21 cellular contexts compared by ENCODE assay signal in the genomic region with DNA sequence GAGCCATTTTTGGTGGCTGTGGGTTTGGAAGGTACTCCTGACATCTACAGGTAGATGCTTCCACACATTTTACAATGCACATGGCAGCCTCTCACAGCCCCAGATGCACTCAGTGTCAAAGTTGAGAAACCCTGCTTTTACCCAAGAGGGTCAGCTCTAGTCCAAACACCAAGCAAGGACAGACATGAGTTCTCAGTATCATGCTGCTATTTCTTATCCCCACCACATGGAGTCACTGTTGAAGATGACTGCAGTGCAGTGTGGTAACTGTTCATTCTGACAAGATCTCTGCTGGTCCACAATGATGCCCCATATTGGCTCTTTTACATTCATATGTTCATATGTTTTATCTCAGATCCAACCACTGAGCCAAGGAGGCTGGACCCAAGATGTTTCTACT. TPM values are rescaled to one million over a fixed set of nuclear protein-coding genes. Genes with fewer than 3 reads are reported as not detected.
A peak's percentile ranks its signal among the peaks of the same experiment; 100 is the strongest.
DNase-seq lines count a peak whose midpoint lies in the region; ATAC-seq and TF ChIP-seq lines count a peak whose summit lies in the region.
"Had no signal": no experiment of that assay in that cellular context is flagged by ENCODE, and none has a peak within 500 bp of the region (broad histone marks: within the 10 kb centered on the region; RNA-seq: fewer than 3 reads in every experiment).

No MANE protein-coding gene starts in this region.

- no TSS peak for BruUV-seq in OCI-LY7 (replicated peaks; lab: Mats Ljungman, UMichigan)

- ATAC-seq in HG03135 (IDR thresholded peaks at IDR 0.05; ENCODE audit: unreplicated experiment), result no peak
- ATAC-seq: CD8-positive, alpha-beta T cell had no signal

- H3K4me3 ChIP-seq in OCI-LY7 (ENCODE audit: low read depth, low read length, poor library complexity, severe bottlenecking) (no peak overlapping the region), esophagus muscularis mucosa (no peak overlapping the region)
- H3K4me3 ChIP-seq: BLaER1, HAP-1, MG63 had no signal

- H3K79me2 ChIP-seq in OCI-LY7 (ENCODE audit: insufficient read depth, low read depth, low read length), result no peaks in the 10 kb centered on the region

- TF ChIP-seq CTCF in OCI-LY7 (conservative IDR thresholded peaks at IDR 0.05; ENCODE audit: low read length), result peak; percentile 42; the same call in 1 of the 2 replicates
- TF ChIP-seq CTCF in esophagus muscularis mucosa (IDR thresholded peaks at IDR 0.05), result no peak
- TF ChIP-seq CTCF in GM10248 (IDR thresholded peaks at IDR 0.05; ENCODE audit: control extremely low read depth, extremely low read depth, low read depth, missing control alignments), result no peak

- no peak for TF ChIP-seq POLR2A in esophagus muscularis mucosa (IDR thresholded peaks at IDR 0.05; ENCODE audit: low read depth)

- TF ChIP-seq EP300 in esophagus muscularis mucosa (IDR thresholded peaks at IDR 0.05), result no peak

- H3K27ac ChIP-seq in OCI-LY7 (ENCODE audit: low read depth, low read length, poor library complexity, severe bottlenecking) (no peak overlapping the region), esophagus muscularis mucosa (replicated peaks in 1 of 4) (no peak overlapping the region)
- H3K27ac ChIP-seq: BLaER1 had no signal

- no peak overlapping the region for H2AFZ ChIP-seq in OCI-LY7 (ENCODE audit: low read length)

- POLR2A ChIA-PET in OCI-LY7 (lab: Charles Lee) (no interaction called here), GM10248 (lab: Yijun Ruan, JAX) (no interaction called here)

- CTCF ChIA-PET in OCI-LY7 (lab: Charles Lee; ENCODE audit: unreplicated experiment) (no interaction called here), GM10248 (lab: Yijun Ruan, JAX) (no interaction called here)

- DNase-seq in DMS53 (lab: John Stamatoyannopoulos, UW) (peak; percentile 20), DMS53 treated with DMSO at 0.1 percent for 48 hours (lab: John Stamatoyannopoulos, UW; ENCODE audit: unreplicated experiment) (no peak), OCI-LY7 (ENCODE audit: low spot score) (no peak), esophagus muscularis mucosa (ENCODE audit: extremely low spot score) (peak; percentile 42), NCI-H446 (lab: John Stamatoyannopoulos, UW) (no peak), GM10248 (ENCODE audit: extremely low spot score) (no peak), middle frontal gyrus (ENCODE audit: extremely low spot score, low spot score) (no peak)
- DNase-seq: 8988T; CD8-positive, alpha-beta T cell; EL; Karpas-422; MG63; NCI-H1105; NCI-H1694; NCI-H2107; NCI-H2227 treated with DMSO at 0.1 percent for 48 hours; NCI-H524 treated with DMSO at 0.1 percent for 48 hours; SIG-M5 had no signal

- H3K4me1 ChIP-seq in OCI-LY7 (ENCODE audit: insufficient read depth, low read length, poor library complexity, severe bottlenecking), result no peaks in the 10 kb centered on the region
- H3K4me1 ChIP-seq in esophagus muscularis mucosa, result no peaks in the 10 kb centered on the region
- H3K4me1 ChIP-seq: BLaER1, HAP-1 had no signal

- 0 out of 2 replicates have a peak, but pooled peaks cover 2% of the 10 kb centered on the region for H3K9me2 ChIP-seq in OCI-LY7 (ENCODE audit: insufficient read depth, low read length)

- H3K9me3 ChIP-seq in OCI-LY7 (ENCODE audit: low read length) (no peaks in the 10 kb centered on the region), esophagus muscularis mucosa (peaks cover 0 to 16% (median 9%) of the 10 kb centered on the region in 4 donors)

- H3K4me2 ChIP-seq in OCI-LY7 (ENCODE audit: low read length), result no peak overlapping the region
- H3K4me2 ChIP-seq: BLaER1 had no signal

- no peaks in the 10 kb centered on the region for H4K20me1 ChIP-seq in OCI-LY7 (ENCODE audit: insufficient read depth, low read length)
- H4K20me1 ChIP-seq: BLaER1 had no signal

- intact Hi-C loops in OCI-LY7 (cut with micrococcal nuclease; ENCODE audit: unreplicated experiment) (no loop called here), esophagus muscularis mucosa (cut with DNase I) (no loop called here)

- no peaks in the 10 kb centered on the region for H3K27me3 ChIP-seq in esophagus muscularis mucosa
- H3K27me3 ChIP-seq: BLaER1, MG63 had no signal

- H3K36me3 ChIP-seq in OCI-LY7 (ENCODE audit: insufficient read depth, low read length) (no peaks in the 10 kb centered on the region), esophagus muscularis mucosa (no peaks in the 10 kb centered on the region)
- H3K36me3 ChIP-seq: BLaER1, HAP-1, MG63 had no signal

RNA-seq across cellular contexts. Expression of gene SALL1, which starts 50.5 kb away (rescaled TPM):
- total RNA-seq in OCI-LY7 (2014; rRNA removed; shearing (Covaris generic)), result not detected in 2 replicates
- not detected in 2 replicates for total RNA-seq in OCI-LY7 (2022)
- not detected for total RNA-seq in esophagus muscularis mucosa
- total RNA-seq: CD8-positive, alpha-beta T cell had no signal

Comparison
In these comparisons a context has a peak if more than half of its experiments do, and no peak if none do; other contexts are left out.
1. DNase-seq: peak in DMS53 (single experiment) and esophagus muscularis mucosa (single experiment); none in DMS53 treated with DMSO at 0.1 percent for 48 hours (single experiment), OCI-LY7 (single experiment), NCI-H446 (0 of 2), GM10248 (single experiment) and middle frontal gyrus (single experiment).